ENCODE assay signal across 12 cellular contexts in the genomic region with DNA sequence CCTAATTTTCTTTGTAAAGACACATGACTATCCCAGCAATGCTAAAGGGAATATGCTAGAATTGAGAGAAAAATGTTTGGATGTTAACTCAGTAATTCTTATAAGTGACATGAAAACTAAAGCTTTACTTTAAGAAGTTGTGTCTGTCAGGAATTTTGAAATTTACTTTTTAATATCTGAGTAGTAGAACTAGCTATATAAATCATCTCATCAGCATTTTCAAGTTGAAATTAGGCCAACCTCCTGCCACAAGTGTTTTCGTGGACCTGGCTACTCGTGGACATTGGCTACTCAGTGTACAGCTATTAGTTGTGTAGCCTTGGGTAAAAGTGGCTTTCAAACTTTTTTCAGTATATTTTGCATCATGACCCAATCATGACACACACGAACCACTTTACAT.
DNase-seq lines count a peak whose midpoint lies in the region; TF ChIP-seq lines count a peak whose summit lies in the region.
"Had no signal": no experiment of that assay in that cellular context is flagged by ENCODE, and none has a peak within 500 bp of the region (broad histone marks: within the 10 kb centered on the region; RNA-seq: fewer than 3 reads in every experiment).

No MANE protein-coding gene starts in this region.

- H3K36me3 ChIP-seq in A673 (ENCODE audit: insufficient read depth, low read length, poor library complexity, severe bottlenecking) (no peaks in the 10 kb centered on the region), osteoblast (ENCODE audit: insufficient read depth, low read length) (no peaks in the 10 kb centered on the region)

- H3K4me3 ChIP-seq in A673 (ENCODE audit: low read depth, low read length, poor library complexity, severe bottlenecking) (no peak overlapping the region), HL-60 (replicated peaks; ENCODE audit: insufficient read depth, low read length) (no peak overlapping the region), osteoblast (ENCODE audit: insufficient read depth, low read length) (no peak overlapping the region)

- DNase-seq in A673 (ENCODE audit: low spot score): no peak
- peak in 1 of 2 experiments; percentile 37 for DNase-seq in HL-60 (ENCODE audit: low read depth in 1 of 2, low spot score in 1 of 2)
- no peak for DNase-seq in caudate nucleus (lab: John Stamatoyannopoulos, UW)
- no peak for DNase-seq in osteoblast (ENCODE audit: insufficient read length, low spot score, missing footprints)
- no peak for DNase-seq in HT-29 (ENCODE audit: low spot score)
- DNase-seq in globus pallidus (ENCODE audit: low spot score): no peak
- no peak for DNase-seq in central memory CD4-positive, alpha-beta T cell
- no peak for DNase-seq in NCI-H1694 (lab: John Stamatoyannopoulos, UW)
- DNase-seq: amniotic stem cell, COR-L47, kidney glomerular epithelial cell, small intestine had no signal

- no TSS peak for BruUV-seq in A673 (replicated peaks; lab: Mats Ljungman, UMichigan)

- H3K9me3 ChIP-seq in A673 (ENCODE audit: low read depth, low read length, poor library complexity, severe bottlenecking): no peaks in the 10 kb centered on the region
- no peaks in the 10 kb centered on the region for H3K9me3 ChIP-seq in osteoblast (ENCODE audit: low read depth, low read length)

- POLR2A ChIA-PET in A673 (lab: Charles Lee; ENCODE audit: low non-redundant PET): no interaction called here

- H3K27ac ChIP-seq in A673 (ENCODE audit: low read depth, low read length, poor library complexity, severe bottlenecking) (peak overlapping the region; percentile 40), HL-60 (replicated peaks) (peak overlapping the region; percentile 93), caudate nucleus (ENCODE audit: low read depth, low read length) (peak overlapping the region; percentile 86), osteoblast (ENCODE audit: low read depth, low read length) (peak overlapping the region; percentile 89)

- H3K4me1 ChIP-seq in A673 (ENCODE audit: insufficient read depth, low read length, poor library complexity, severe bottlenecking) (peaks cover 94% of the 10 kb centered on the region), osteoblast (ENCODE audit: insufficient read depth, low read length) (peaks cover 71% of the 10 kb centered on the region)

- H4K20me1 ChIP-seq in osteoblast (ENCODE audit: insufficient read depth, low read length): no peaks in the 10 kb centered on the region

- intact Hi-C loops in A673 (cut with micrococcal nuclease; ENCODE audit: unreplicated experiment): no loop called here

- CTCF ChIA-PET in A673 (lab: Charles Lee): no interaction called here

- H2AFZ ChIP-seq in osteoblast (ENCODE audit: low read length): no peak overlapping the region

- TF ChIP-seq CTCF in A673 (conservative IDR thresholded peaks at IDR 0.05; ENCODE audit: low read depth, low read length): no peak
- TF ChIP-seq CTCF in HL-60 (IDR thresholded peaks at IDR 0.05; ENCODE audit: insufficient read depth, low read length): no peak
- no peak for TF ChIP-seq CTCF in osteoblast (IDR thresholded peaks at IDR 0.05; ENCODE audit: extremely low read depth, low read depth, low read length)

- peaks cover 46% of the 10 kb centered on the region for H3K79me2 ChIP-seq in osteoblast (ENCODE audit: insufficient read depth, low read length)

- H3K27me3 ChIP-seq in A673 (replicated peaks; ENCODE audit: insufficient read depth, low read depth, low read length, poor library complexity) (no peaks in the 10 kb centered on the region), HL-60 (ENCODE audit: insufficient read depth, poor library complexity, severe bottlenecking) (no peaks in the 10 kb centered on the region), osteoblast (ENCODE audit: insufficient read depth, low read length) (no peaks in the 10 kb centered on the region)

- H3K4me2 ChIP-seq in osteoblast (ENCODE audit: insufficient read depth, low read length): no peak overlapping the region

Comparison
In these comparisons a context has a peak if more than half of its experiments do, and no peak if none do; other contexts are left out.
1. H3K27ac ChIP-seq: peak in every context shown above with its lines; median percentile 93 in HL-60; 89 in osteoblast; 86 in caudate nucleus; 40 in A673.